Comparison of ENCODE assay signal across 1 cellular context in the genomic region with DNA sequence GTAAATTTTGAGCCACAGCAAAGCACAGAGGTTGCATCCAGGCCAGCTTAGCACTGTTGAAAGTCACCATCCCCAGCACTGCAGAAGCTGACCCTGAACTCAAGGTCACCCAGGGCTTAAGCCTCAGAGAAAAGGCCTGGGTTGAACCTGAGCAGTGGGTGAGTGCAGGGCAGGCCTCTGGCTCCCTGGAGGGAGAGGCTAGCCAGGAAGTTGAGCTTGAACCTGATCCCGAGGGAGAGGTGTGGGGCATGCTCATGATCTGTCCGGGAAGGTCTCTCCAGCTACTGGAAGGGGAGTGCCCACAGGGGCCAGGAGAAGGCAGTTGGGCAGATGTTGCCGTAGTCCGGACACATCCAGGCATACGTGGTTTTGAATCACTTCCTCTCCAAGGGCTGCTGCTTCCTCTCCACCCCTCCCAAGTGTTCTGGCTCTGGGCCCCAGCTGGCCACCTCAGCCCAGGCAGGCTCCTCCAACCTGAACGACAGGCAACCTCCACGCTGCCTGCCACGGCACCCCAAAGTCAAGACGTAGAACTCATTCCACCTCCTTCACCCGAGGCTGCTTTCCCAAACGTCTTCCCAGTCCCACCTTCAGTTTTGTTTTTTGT.
TF ChIP-seq lines count a peak whose summit lies in the region.

No MANE protein-coding gene starts in this region.

TF ChIP-seq in GM23338, 12 proteins besides CTCF, POLR2A, EP300 and RAD21 (continued from another document):
- TF ChIP-seq, protein P1, sequence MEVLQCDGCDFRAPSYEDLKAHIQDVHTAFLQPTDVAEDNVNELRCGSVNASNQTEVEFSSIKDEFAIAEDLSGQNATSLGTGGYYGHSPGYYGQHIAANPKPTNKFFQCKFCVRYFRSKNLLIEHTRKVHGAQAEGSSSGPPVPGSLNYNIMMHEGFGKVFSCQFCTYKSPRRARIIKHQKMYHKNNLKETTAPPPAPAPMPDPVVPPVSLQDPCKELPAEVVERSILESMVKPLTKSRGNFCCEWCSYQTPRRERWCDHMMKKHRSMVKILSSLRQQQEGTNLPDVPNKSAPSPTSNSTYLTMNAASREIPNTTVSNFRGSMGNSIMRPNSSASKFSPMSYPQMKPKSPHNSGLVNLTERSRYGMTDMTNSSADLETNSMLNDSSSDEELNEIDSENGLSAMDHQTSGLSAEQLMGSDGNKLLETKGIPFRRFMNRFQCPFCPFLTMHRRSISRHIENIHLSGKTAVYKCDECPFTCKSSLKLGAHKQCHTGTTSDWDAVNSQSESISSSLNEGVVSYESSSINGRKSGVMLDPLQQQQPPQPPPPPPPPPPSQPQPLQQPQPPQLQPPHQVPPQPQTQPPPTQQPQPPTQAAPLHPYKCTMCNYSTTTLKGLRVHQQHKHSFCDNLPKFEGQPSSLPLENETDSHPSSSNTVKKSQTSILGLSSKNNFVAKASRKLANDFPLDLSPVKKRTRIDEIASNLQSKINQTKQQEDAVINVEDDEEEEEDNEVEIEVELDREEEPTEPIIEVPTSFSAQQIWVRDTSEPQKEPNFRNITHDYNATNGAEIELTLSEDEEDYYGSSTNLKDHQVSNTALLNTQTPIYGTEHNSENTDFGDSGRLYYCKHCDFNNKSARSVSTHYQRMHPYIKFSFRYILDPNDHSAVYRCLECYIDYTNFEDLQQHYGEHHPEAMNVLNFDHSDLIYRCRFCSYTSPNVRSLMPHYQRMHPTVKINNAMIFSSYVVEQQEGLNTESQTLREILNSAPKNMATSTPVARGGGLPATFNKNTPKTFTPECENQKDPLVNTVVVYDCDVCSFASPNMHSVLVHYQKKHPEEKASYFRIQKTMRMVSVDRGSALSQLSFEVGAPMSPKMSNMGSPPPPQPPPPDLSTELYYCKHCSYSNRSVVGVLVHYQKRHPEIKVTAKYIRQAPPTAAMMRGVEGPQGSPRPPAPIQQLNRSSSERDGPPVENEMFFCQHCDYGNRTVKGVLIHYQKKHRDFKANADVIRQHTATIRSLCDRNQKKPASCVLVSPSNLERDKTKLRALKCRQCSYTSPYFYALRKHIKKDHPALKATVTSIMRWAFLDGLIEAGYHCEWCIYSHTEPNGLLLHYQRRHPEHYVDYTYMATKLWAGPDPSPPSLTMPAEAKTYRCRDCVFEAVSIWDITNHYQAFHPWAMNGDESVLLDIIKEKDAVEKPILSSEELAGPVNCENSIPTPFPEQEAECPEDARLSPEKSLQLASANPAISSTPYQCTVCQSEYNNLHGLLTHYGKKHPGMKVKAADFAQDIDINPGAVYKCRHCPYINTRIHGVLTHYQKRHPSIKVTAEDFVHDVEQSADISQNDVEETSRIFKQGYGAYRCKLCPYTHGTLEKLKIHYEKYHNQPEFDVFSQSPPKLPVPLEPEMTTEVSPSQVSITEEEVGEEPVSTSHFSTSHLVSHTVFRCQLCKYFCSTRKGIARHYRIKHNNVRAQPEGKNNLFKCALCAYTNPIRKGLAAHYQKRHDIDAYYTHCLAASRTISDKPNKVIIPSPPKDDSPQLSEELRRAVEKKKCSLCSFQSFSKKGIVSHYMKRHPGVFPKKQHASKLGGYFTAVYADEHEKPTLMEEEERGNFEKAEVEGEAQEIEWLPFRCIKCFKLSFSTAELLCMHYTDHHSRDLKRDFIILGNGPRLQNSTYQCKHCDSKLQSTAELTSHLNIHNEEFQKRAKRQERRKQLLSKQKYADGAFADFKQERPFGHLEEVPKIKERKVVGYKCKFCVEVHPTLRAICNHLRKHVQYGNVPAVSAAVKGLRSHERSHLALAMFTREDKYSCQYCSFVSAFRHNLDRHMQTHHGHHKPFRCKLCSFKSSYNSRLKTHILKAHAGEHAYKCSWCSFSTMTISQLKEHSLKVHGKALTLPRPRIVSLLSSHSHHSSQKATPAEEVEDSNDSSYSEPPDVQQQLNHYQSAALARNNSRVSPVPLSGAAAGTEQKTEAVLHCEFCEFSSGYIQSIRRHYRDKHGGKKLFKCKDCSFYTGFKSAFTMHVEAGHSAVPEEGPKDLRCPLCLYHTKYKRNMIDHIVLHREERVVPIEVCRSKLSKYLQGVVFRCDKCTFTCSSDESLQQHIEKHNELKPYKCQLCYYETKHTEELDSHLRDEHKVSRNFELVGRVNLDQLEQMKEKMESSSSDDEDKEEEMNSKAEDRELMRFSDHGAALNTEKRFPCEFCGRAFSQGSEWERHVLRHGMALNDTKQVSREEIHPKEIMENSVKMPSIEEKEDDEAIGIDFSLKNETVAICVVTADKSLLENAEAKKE (CRISPR knock-in tag; IDR thresholded peaks at IDR 0.05): no peak
- TF ChIP-seq STAT1 (IDR thresholded peaks at IDR 0.05; ENCODE audit: unreplicated experiment): no peak
- no peak for TF ChIP-seq NANOG (IDR thresholded peaks at IDR 0.05; ENCODE audit: borderline replicate concordance)
